Comparison of ENCODE assay signal across 17 cellular contexts in the genomic region with DNA sequence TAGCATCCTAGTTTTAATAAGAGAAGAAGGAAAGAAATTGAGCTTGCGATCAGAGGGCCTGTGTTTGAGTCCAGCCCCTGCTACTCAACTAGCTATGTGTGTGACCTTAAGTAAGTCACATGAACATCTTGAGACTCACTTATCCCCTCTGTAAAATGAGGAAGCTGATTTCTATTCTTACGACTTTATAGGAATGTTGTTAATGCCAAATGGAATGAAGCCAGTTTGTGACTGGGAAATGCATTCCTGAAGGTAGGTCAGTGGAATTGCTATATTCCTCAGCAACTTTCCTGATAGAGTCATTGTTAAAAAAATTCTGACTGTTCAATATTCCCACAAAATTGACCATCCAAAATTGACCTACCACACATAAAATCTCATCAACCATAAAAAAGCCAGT. TPM values are rescaled to one million over a fixed set of nuclear protein-coding genes. Genes with fewer than 3 reads are reported as not detected.
"Had no signal": no experiment of that assay in that cellular context is flagged by ENCODE, and none has a peak within 500 bp of the region (broad histone marks: within the 10 kb centered on the region; RNA-seq: fewer than 3 reads in every experiment).

No MANE protein-coding gene starts in this region.

- H3K27ac ChIP-seq: esophagus squamous epithelium, heart left ventricle, left ventricle myocardium inferior, neural progenitor cell, SK-N-MC, tibial nerve had no signal

- H3K36me3 ChIP-seq: esophagus squamous epithelium, heart left ventricle, left ventricle myocardium inferior, neural progenitor cell, tibial nerve had no signal

- H3K9me3 Mint-ChIP-seq: neural progenitor cell had no signal

- ATAC-seq: activated naive CD4-positive, alpha-beta T cell treated with anti-CD3 and anti-CD28 coated beads, Interleukin-2, amount 50 U/mL, for 72 hours; heart left ventricle; WTC11 had no signal

- H3K27me3 ChIP-seq: esophagus squamous epithelium, neural progenitor cell, tibial nerve had no signal

- H3K4me1 Mint-ChIP-seq: neural progenitor cell had no signal

- H3K36me3 Mint-ChIP-seq: neural progenitor cell, WTC11 had no signal

- H3K9me3 ChIP-seq: tibial nerve had no signal

- H3K27ac Mint-ChIP-seq: activated naive CD4-positive, alpha-beta T cell treated with anti-CD3 and anti-CD28 coated beads, Interleukin-2, amount 50 U/mL, for 72 hours; neural progenitor cell; WTC11 had no signal

- H3K4me3 Mint-ChIP-seq: activated CD4-positive, alpha-beta T cell treated with anti-CD3 and anti-CD28 coated beads, Interleukin-2, amount 10 ng/mL, durations not matched to agents 24 days and 14 days; neural progenitor cell; WTC11 had no signal

- DNase-seq: activated effector memory CD4-positive, alpha-beta T cell treated with anti-CD3 and anti-CD28 coated beads, Interleukin-2, amount 50 U/mL, for 16 hours; amniotic stem cell; esophagus squamous epithelium; heart left ventricle; left ventricle myocardium inferior; mesenchymal stem cell; retina; T-helper 1 cell had no signal

- H3K4me1 ChIP-seq: esophagus squamous epithelium, left ventricle myocardium inferior, neural progenitor cell, tibial nerve had no signal

- H3K27me3 Mint-ChIP-seq: activated CD4-positive, alpha-beta T cell treated with anti-CD3 and anti-CD28 coated beads, Interleukin-2, amount 10 ng/mL, durations not matched to agents 24 days and 14 days had no signal

- H3K4me3 ChIP-seq: esophagus squamous epithelium, heart left ventricle, left ventricle myocardium inferior, neural progenitor cell, SK-N-MC, skin epidermis, tibial nerve had no signal

RNA-seq across cellular contexts. Expression of a gene that starts 14.9 kb away (rescaled TPM):
- total RNA-seq: frontal cortex, left ventricle myocardium inferior, subcutaneous adipose tissue, tibial nerve, WTC11 had no signal
- polyA plus RNA-seq: heart left ventricle had no signal
